In the genomic region with DNA sequence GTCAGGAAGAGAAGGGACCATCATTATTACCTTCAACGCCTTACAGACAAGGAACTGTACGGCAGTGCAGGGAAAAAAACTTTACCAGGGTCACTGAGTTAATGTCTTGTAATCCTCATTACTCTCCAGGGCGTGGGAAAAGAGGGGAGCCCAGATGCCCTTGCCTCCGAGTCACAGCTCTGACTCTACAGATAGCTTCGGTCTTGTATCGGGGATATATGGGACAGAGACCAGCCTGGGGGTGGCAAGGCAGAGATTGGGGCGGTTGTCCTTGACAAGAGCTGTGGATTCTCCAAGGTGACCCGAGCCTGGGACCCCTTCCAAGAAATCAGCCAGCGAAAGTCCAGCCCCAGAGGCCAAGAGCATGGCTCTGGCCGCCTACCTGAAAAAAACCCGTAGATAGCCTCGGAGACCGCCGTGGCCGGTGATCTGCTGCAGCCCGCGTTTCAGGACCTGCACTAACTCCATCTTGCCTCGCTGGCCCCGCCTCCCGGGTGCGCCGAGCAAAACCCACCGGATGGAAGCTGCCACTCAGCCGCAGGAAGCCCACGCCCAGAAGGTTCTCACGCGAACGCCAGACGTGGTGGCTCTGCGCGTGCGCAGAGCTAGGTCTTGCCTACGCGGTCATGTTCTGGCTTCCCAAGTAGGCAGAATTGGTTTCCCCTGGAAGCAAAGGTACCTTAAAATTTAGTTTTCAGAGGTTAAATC, we compare ENCODE assay signal across 1 cellular context.
TF ChIP-seq lines count a peak whose summit lies in the region.

A gene (minus strand): TSS at position 485 of the 708 bp plus-strand sequence. CDS start 17 bp downstream, at position 468.

TF ChIP-seq in HepG2, 621 proteins besides CTCF, POLR2A, EP300 and RAD21 (continued from another document and continues in another):
- TF ChIP-seq RFXAP (CRISPR knock-in tag; IDR thresholded peaks at IDR 0.05; ENCODE audit: borderline replicate concordance): peak; percentile 75; the same call in 1 of the 2 replicates
- peak; percentile 52; the same call in 1 of the 2 replicates for TF ChIP-seq FOXO1 (CRISPR knock-in tag; IDR thresholded peaks at IDR 0.05)
- TF ChIP-seq ZNF563 (CRISPR knock-in tag; IDR thresholded peaks at IDR 0.05): peak; percentile 56; the same call in 1 of the 2 replicates
- no peak; the same call in 1 of the 2 replicates for TF ChIP-seq ZZZ3 (CRISPR knock-in tag; IDR thresholded peaks at IDR 0.05; ENCODE audit: borderline replicate concordance)
- TF ChIP-seq ZNF713 (CRISPR knock-in tag; IDR thresholded peaks at IDR 0.05): no peak
- no peak for TF ChIP-seq JUNB (CRISPR knock-in tag; IDR thresholded peaks at IDR 0.05; ENCODE audit: borderline replicate concordance)
- no peak for TF ChIP-seq PHB2 (IDR thresholded peaks at IDR 0.05; ENCODE audit: partially characterized antibody)
- TF ChIP-seq ZNF260 (CRISPR knock-in tag; IDR thresholded peaks at IDR 0.05; ENCODE audit: borderline replicate concordance, low read depth): no peak
- peak; percentile 38; the same call in 1 of the 2 replicates for TF ChIP-seq STAT5B (CRISPR knock-in tag; IDR thresholded peaks at IDR 0.05)
- peak; percentile 59; the same call in 1 of the 2 replicates for TF ChIP-seq NAIF1 (CRISPR knock-in tag; IDR thresholded peaks at IDR 0.05; ENCODE audit: borderline replicate concordance)
- TF ChIP-seq SALL1 (CRISPR knock-in tag; IDR thresholded peaks at IDR 0.05): peak; percentile 91
- no peak for TF ChIP-seq NFE2L2 (IDR thresholded peaks at IDR 0.05; ENCODE audit: low read length)
- TF ChIP-seq, protein P1, sequence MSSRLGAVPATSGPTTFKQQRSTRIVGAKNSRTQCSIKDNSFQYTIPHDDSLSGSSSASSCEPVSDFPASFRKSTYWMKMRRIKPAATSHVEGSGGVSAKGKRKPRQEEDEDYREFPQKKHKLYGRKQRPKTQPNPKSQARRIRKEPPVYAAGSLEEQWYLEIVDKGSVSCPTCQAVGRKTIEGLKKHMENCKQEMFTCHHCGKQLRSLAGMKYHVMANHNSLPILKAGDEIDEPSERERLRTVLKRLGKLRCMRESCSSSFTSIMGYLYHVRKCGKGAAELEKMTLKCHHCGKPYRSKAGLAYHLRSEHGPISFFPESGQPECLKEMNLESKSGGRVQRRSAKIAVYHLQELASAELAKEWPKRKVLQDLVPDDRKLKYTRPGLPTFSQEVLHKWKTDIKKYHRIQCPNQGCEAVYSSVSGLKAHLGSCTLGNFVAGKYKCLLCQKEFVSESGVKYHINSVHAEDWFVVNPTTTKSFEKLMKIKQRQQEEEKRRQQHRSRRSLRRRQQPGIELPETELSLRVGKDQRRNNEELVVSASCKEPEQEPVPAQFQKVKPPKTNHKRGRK (CRISPR knock-in tag; IDR thresholded peaks at IDR 0.05): 0 out of 2 replicates have a peak, but pooled peaks have one; percentile 32
- TF ChIP-seq ZNF749 (CRISPR knock-in tag; IDR thresholded peaks at IDR 0.05; ENCODE audit: borderline replicate concordance): peak; percentile 64; the same call in 1 of the 2 replicates
- TF ChIP-seq, protein P2, sequence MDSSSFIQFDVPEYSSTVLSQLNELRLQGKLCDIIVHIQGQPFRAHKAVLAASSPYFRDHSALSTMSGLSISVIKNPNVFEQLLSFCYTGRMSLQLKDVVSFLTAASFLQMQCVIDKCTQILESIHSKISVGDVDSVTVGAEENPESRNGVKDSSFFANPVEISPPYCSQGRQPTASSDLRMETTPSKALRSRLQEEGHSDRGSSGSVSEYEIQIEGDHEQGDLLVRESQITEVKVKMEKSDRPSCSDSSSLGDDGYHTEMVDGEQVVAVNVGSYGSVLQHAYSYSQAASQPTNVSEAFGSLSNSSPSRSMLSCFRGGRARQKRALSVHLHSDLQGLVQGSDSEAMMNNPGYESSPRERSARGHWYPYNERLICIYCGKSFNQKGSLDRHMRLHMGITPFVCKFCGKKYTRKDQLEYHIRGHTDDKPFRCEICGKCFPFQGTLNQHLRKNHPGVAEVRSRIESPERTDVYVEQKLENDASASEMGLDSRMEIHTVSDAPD (CRISPR knock-in tag; IDR thresholded peaks at IDR 0.05): 0 out of 2 replicates have a peak, but pooled peaks have one; percentile 28
- TF ChIP-seq ZBTB7B (CRISPR knock-in tag; IDR thresholded peaks at IDR 0.05): peak; percentile 67; the same call in 1 of the 2 replicates
- TF ChIP-seq ZNF782 (CRISPR knock-in tag; IDR thresholded peaks at IDR 0.05; ENCODE audit: borderline replicate concordance): peak; percentile 82; the same call in 1 of the 2 replicates
- TF ChIP-seq SNRNP70 (IDR thresholded peaks at IDR 0.05; ENCODE audit: low read depth, low read length): no peak
- TF ChIP-seq, protein P3, sequence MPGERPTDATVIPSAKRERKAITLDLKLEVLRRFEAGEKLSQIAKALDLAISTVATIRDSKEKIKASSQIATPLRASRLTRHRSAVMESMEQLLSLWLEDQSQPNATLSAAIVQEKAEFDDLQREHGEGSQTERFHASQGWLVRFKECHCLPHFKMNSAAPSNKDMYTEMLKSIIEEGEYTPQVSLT (CRISPR knock-in tag; IDR thresholded peaks at IDR 0.05; ENCODE audit: borderline replicate concordance, low read depth): 0 out of 2 replicates have a peak, but pooled peaks have one; percentile 75
- TF ChIP-seq ZNF333 (CRISPR knock-in tag; IDR thresholded peaks at IDR 0.05; ENCODE audit: borderline replicate concordance): peak; percentile 60; the same call in 1 of the 2 replicates
- TF ChIP-seq FIP1L1 (IDR thresholded peaks at IDR 0.05; ENCODE audit: borderline replicate concordance, insufficient read depth, low read depth, low read length): no peak
- TF ChIP-seq HMG20B (CRISPR knock-in tag; conservative IDR thresholded peaks at IDR 0.05): no peak
- no peak for TF ChIP-seq CREB1 (IDR thresholded peaks at IDR 0.05)
- TF ChIP-seq CREB1 (CRISPR knock-in tag; IDR thresholded peaks at IDR 0.05): peak; percentile 66
- TF ChIP-seq CHCHD3 (CRISPR knock-in tag; IDR thresholded peaks at IDR 0.05): no peak
- TF ChIP-seq SALL2 (CRISPR knock-in tag; IDR thresholded peaks at IDR 0.05): peak; percentile 96
- no peak; the same call in 1 of the 2 replicates for TF ChIP-seq ZNF839 (CRISPR knock-in tag; IDR thresholded peaks at IDR 0.05; ENCODE audit: borderline replicate concordance)
- TF ChIP-seq, protein P4, sequence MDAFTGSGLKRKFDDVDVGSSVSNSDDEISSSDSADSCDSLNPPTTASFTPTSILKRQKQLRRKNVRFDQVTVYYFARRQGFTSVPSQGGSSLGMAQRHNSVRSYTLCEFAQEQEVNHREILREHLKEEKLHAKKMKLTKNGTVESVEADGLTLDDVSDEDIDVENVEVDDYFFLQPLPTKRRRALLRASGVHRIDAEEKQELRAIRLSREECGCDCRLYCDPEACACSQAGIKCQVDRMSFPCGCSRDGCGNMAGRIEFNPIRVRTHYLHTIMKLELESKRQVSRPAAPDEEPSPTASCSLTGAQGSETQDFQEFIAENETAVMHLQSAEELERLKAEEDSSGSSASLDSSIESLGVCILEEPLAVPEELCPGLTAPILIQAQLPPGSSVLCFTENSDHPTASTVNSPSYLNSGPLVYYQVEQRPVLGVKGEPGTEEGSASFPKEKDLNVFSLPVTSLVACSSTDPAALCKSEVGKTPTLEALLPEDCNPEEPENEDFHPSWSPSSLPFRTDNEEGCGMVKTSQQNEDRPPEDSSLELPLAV (CRISPR knock-in tag; conservative IDR thresholded peaks at IDR 0.05; ENCODE audit: low read depth): no peak
- TF ChIP-seq SYNCRIP (IDR thresholded peaks at IDR 0.05; ENCODE audit: insufficient read depth, low read depth, low read length): no peak
- TF ChIP-seq TBX2 (CRISPR knock-in tag; IDR thresholded peaks at IDR 0.05; ENCODE audit: borderline replicate concordance): peak; percentile 73; the same call in 1 of the 2 replicates
- 0 out of 2 replicates have a peak, but pooled peaks have one; percentile 66 for TF ChIP-seq ATF7-NPFF (CRISPR knock-in tag; IDR thresholded peaks at IDR 0.05; ENCODE audit: low read depth)
- TF ChIP-seq, protein P5, sequence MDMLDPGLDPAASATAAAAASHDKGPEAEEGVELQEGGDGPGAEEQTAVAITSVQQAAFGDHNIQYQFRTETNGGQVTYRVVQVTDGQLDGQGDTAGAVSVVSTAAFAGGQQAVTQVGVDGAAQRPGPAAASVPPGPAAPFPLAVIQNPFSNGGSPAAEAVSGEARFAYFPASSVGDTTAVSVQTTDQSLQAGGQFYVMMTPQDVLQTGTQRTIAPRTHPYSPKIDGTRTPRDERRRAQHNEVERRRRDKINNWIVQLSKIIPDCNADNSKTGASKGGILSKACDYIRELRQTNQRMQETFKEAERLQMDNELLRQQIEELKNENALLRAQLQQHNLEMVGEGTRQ (IDR thresholded peaks at IDR 0.05; ENCODE audit: low read depth, low read length): no peak
- TF ChIP-seq, protein P5 (CRISPR knock-in tag; IDR thresholded peaks at IDR 0.05; ENCODE audit: borderline replicate concordance): no peak
- TF ChIP-seq, protein P6, sequence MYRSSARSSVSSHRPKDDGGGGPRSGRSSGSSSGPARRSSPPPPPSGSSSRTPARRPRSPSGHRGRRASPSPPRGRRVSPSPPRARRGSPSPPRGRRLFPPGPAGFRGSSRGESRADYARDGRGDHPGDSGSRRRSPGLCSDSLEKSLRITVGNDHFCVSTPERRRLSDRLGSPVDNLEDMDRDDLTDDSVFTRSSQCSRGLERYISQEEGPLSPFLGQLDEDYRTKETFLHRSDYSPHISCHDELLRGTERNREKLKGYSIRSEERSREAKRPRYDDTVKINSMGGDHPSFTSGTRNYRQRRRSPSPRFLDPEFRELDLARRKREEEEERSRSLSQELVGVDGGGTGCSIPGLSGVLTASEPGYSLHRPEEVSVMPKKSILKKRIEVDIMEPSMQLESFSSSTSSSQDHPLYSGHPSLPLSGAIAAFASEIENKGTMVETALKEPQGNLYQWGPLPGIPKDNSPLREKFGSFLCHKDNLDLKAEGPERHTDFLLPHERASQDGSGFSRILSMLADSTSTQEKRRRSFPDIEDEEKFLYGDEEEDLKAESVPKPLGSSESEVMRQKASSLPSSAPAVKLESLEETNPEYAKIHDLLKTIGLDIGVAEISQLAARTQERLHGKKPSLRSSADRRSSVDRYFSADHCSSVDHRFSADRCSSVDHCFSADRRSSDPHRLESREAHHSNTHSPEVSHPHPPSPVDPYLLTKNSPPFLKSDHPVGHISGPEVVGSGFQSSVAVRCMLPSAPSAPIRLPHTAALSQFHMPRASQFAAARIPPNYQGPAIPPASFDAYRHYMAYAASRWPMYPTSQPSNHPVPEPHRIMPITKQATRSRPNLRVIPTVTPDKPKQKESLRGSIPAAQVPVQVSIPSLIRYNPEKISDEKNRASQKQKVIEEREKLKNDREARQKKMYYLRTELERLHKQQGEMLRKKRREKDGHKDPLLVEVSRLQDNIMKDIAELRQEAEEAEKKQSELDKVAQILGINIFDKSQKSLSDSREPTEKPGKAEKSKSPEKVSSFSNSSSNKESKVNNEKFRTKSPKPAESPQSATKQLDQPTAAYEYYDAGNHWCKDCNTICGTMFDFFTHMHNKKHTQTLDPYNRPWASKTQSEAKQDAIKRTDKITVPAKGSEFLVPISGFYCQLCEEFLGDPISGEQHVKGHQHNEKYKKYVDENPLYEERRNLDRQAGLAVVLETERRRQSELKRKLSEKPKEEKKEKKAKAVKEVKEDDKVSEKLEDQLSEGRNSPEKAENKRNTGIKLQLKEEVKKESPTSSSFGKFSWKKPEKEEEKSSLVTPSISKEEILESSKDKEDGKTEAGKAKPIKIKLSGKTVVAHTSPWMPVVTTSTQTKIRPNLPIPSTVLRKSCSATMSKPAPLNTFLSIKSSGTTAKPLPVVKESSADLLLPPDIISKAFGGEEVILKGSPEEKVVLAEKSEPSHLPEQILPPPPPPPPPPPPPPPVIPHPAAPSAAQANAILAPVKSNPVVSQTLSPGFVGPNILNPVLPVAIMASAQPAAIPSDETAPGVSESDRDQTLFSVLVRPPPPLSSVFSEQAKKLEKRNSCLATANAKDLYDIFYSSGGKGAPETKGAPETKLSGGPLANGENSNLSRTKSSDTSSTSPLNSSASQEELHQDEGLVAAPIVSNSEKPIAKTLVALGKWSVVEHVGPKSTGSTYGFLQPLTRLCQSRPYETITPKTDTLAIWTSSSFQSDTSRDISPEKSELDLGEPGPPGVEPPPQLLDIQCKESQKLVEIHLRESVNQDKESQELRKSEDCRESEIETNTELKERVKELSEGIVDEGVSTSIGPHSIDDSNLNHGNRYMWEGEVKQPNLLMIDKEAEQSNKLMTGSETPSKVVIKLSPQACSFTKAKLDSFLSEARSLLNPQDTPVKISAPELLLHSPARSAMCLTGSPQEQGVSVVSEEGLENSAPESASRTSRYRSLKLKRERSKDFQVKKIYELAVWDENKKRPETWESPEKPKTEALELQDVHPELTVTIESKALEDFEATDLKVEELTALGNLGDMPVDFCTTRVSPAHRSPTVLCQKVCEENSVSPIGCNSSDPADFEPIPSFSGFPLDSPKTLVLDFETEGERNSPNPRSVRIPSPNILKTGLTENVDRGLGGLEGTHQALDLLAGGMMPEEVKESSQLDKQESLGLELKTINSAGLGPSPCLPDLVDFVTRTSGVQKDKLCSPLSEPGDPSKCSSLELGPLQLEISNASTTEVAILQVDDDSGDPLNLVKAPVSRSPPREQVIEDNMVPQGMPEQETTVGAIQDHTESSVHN (CRISPR knock-in tag; IDR thresholded peaks at IDR 0.05): no peak
- TF ChIP-seq ARNTL (CRISPR knock-in tag; IDR thresholded peaks at IDR 0.05): no peak
- TF ChIP-seq ZNF629 (CRISPR knock-in tag; conservative IDR thresholded peaks at IDR 0.05): 0 out of 2 replicates have a peak, but pooled peaks have one; percentile 11
- TF ChIP-seq ZFP36L1 (CRISPR knock-in tag; IDR thresholded peaks at IDR 0.05): peak; percentile 57; the same call in 1 of the 2 replicates
- TF ChIP-seq ZNF256 (CRISPR knock-in tag; conservative IDR thresholded peaks at IDR 0.05): no peak
- TF ChIP-seq ZNF282 (IDR thresholded peaks at IDR 0.05; ENCODE audit: partially characterized antibody): no peak
- TF ChIP-seq, protein P7, sequence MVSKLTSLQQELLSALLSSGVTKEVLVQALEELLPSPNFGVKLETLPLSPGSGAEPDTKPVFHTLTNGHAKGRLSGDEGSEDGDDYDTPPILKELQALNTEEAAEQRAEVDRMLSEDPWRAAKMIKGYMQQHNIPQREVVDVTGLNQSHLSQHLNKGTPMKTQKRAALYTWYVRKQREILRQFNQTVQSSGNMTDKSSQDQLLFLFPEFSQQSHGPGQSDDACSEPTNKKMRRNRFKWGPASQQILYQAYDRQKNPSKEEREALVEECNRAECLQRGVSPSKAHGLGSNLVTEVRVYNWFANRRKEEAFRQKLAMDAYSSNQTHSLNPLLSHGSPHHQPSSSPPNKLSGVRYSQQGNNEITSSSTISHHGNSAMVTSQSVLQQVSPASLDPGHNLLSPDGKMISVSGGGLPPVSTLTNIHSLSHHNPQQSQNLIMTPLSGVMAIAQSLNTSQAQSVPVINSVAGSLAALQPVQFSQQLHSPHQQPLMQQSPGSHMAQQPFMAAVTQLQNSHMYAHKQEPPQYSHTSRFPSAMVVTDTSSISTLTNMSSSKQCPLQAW (CRISPR knock-in tag; IDR thresholded peaks at IDR 0.05): peak; percentile 84; the same call in 1 of the 2 replicates
- TF ChIP-seq IRX3 (CRISPR knock-in tag; IDR thresholded peaks at IDR 0.05; ENCODE audit: borderline replicate concordance, low read depth): no peak
- TF ChIP-seq ZNF264 (CRISPR knock-in tag; IDR thresholded peaks at IDR 0.05): peak; percentile 57; the same call in 1 of the 2 replicates
